In the genomic region with DNA sequence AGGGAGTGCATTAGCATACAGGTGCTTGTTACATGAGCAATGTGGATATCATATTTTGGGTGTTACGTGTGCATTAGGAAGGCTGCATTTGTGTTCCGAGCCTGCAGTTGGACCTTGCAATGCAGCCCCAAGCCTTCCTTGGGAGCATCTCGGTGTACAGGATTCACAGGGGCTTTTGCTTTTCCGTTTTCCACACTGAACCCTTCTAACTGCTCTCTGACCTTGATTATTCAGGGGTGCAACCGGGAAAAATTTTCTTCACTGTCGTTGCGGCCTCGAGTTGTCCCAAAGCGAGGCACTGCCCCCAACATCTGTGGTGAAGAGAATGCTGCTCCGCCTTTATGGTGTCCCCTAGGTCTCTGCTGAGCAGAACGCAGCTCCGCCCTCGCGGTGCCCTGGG, we compare ENCODE assay signal across 28 cellular contexts.
DNase-seq lines count a peak whose midpoint lies in the region; ATAC-seq and TF ChIP-seq lines count a peak whose summit lies in the region.
"Had no signal": no experiment of that assay in that cellular context is flagged by ENCODE, and none has a peak within 500 bp of the region (broad histone marks: within the 10 kb centered on the region; RNA-seq: fewer than 3 reads in every experiment).

No MANE protein-coding gene starts in this region.

- in situ Hi-C loops in ACHN (cut with HindIII; ENCODE audit: low pct_ligation_motif_present, low pct_unique_long_range_greater_than_20kb, low sequenced_read_pairs), result no loop called here

- WGBS in gastroesophageal sphincter (ENCODE audit: low coverage in 1 of 2), 2 donors, result 60 to 78% methylated on average over 1 to 13 of the region's 14 CpGs

- no peak overlapping the region for H3K4me3 Mint-ChIP-seq in activated CD8-positive, alpha-beta T cell treated with anti-CD3 and anti-CD28 coated beads, Interleukin-2, amount 10 ng/mL, durations not matched to agents 7 days and 5 days
- H3K4me3 Mint-ChIP-seq: activated T-cell treated with anti-CD3 and anti-CD28 coated beads, Interleukin-2, amount 50 U/mL, for 24 hours; IgD-negative memory B cell; memory B cell; naive B cell; type B pancreatic cell had no signal

- no peaks in the 10 kb centered on the region for H3K36me3 ChIP-seq in gastroesophageal sphincter
- H3K36me3 ChIP-seq: right lobe of liver had no signal

- no peak for TF ChIP-seq POLR2A in gastroesophageal sphincter (IDR thresholded peaks at IDR 0.05)

- no peaks in the 10 kb centered on the region for H3K36me3 Mint-ChIP-seq in activated CD8-positive, alpha-beta T cell treated with anti-CD3 and anti-CD28 coated beads, Interleukin-2, amount 10 ng/mL, durations not matched to agents 7 days and 5 days (ENCODE audit: low read depth)
- H3K36me3 Mint-ChIP-seq: IgD-negative memory B cell, memory B cell, naive B cell, type B pancreatic cell had no signal

- no peak overlapping the region for H3K27ac ChIP-seq in gastroesophageal sphincter
- H3K27ac ChIP-seq: right lobe of liver had no signal

- H3K27me3 ChIP-seq in gastroesophageal sphincter, result no peaks in the 10 kb centered on the region
- H3K27me3 ChIP-seq: right lobe of liver had no signal

- no peak overlapping the region for H3K4me3 ChIP-seq in Jurkat, Clone E6-1 (ENCODE audit: low read length)
- no peak overlapping the region for H3K4me3 ChIP-seq in gastroesophageal sphincter
- H3K4me3 ChIP-seq: right lobe of liver had no signal

- no peak for TF ChIP-seq EP300 in gastroesophageal sphincter (IDR thresholded peaks at IDR 0.05)

- H3K9me3 Mint-ChIP-seq in activated CD8-positive, alpha-beta T cell treated with anti-CD3 and anti-CD28 coated beads, Interleukin-2, amount 10 ng/mL, durations not matched to agents 7 days and 5 days (ENCODE audit: insufficient read depth), result peaks cover 4% of the 10 kb centered on the region
- H3K9me3 Mint-ChIP-seq: activated T-cell treated with anti-CD3 and anti-CD28 coated beads, Interleukin-2, amount 50 U/mL, for 24 hours; IgD-negative memory B cell; memory B cell; type B pancreatic cell had no signal

- DNase-seq in ACHN (peak; percentile 20), astrocyte of the hippocampus (ENCODE audit: low read depth, low spot score) (peak; percentile 31), iris pigment epithelial cell (ENCODE audit: low read depth) (peak; percentile 9), OCI-M1 (lab: John Stamatoyannopoulos, UW) (no peak)
- DNase-seq in Jurkat, Clone E6-1 (ENCODE audit: low read depth, low spot score), result peak; percentile 28
- DNase-seq in activated CD8-positive, alpha-beta T cell treated with anti-CD3 and anti-CD28 coated beads, Interleukin-2, amount 10 ng/mL, durations not matched to agents 7 days and 5 days, result no peak
- DNase-seq: activated CD8-positive, alpha-beta memory T cell treated with anti-CD3 and anti-CD28 coated beads for 24 hours; activated T-cell treated with anti-CD3 and anti-CD28 coated beads, Interleukin-2, amount 50 U/mL, for 24 hours; C1 segment of cervical spinal cord; effector CD8-positive, alpha-beta T cell; EL; erythroblast; H7; kidney glomerular epithelial cell; NCI-H1694; NCI-H82; right lobe of liver; SHP77; stimulated activated CD4-positive, alpha-beta T cell treated with anti-CD3 and anti-CD28 coated beads, Interleukin-15, amount 100 ng/mL, for 24 hours; stimulated activated CD8-positive, alpha-beta memory T cell treated with anti-CD3 and anti-CD28 coated beads, Interleukin-4, amount 100 ng/mL, for 48 hours; SW 1271 had no signal

- CTCF ChIA-PET in activated CD8-positive, alpha-beta T cell treated with anti-CD3 and anti-CD28 coated beads, Interleukin-2, amount 10 ng/mL, durations not matched to agents 7 days and 5 days (lab: Charles Lee), result no interaction called here

- no peaks in the 10 kb centered on the region for H3K27me3 Mint-ChIP-seq in activated CD8-positive, alpha-beta T cell treated with anti-CD3 and anti-CD28 coated beads, Interleukin-2, amount 10 ng/mL, durations not matched to agents 7 days and 5 days (ENCODE audit: low read depth)
- H3K27me3 Mint-ChIP-seq: IgD-negative memory B cell had no signal

- H3K9me3 ChIP-seq in gastroesophageal sphincter, result no peaks in the 10 kb centered on the region
- H3K9me3 ChIP-seq: right lobe of liver had no signal

- no peaks in the 10 kb centered on the region for H3K4me1 ChIP-seq in gastroesophageal sphincter
- H3K4me1 ChIP-seq: right lobe of liver had no signal

- POLR2A ChIA-PET in activated CD8-positive, alpha-beta T cell treated with anti-CD3 and anti-CD28 coated beads, Interleukin-2, amount 10 ng/mL, durations not matched to agents 7 days and 5 days (lab: Charles Lee), result no interaction called here

- ATAC-seq in gastroesophageal sphincter (no peak), HG02840 (IDR thresholded peaks at IDR 0.05; ENCODE audit: low FRiP score, unreplicated experiment) (no peak)
- ATAC-seq in activated CD8-positive, alpha-beta T cell treated with anti-CD3 and anti-CD28 coated beads, Interleukin-2, amount 10 ng/mL, durations not matched to agents 7 days and 5 days, result no peak
- ATAC-seq: activated CD4-positive, CD25-positive, alpha-beta regulatory T cell treated with anti-CD3 and anti-CD28 coated beads, Interleukin-2, amount 50 U/mL, for 24 hours; right lobe of liver had no signal

- no peaks in the 10 kb centered on the region for H3K4me1 Mint-ChIP-seq in activated CD8-positive, alpha-beta T cell treated with anti-CD3 and anti-CD28 coated beads, Interleukin-2, amount 10 ng/mL, durations not matched to agents 7 days and 5 days (ENCODE audit: low read depth)
- H3K4me1 Mint-ChIP-seq: IgD-negative memory B cell, memory B cell, naive B cell had no signal

- TF ChIP-seq CTCF in gastroesophageal sphincter (IDR thresholded peaks at IDR 0.05), result no peak

- no peak overlapping the region for H3K27ac Mint-ChIP-seq in activated CD8-positive, alpha-beta T cell treated with anti-CD3 and anti-CD28 coated beads, Interleukin-2, amount 10 ng/mL, durations not matched to agents 7 days and 5 days
- H3K27ac Mint-ChIP-seq: activated T-cell treated with anti-CD3 and anti-CD28 coated beads, Interleukin-2, amount 50 U/mL, for 24 hours; IgD-negative memory B cell; memory B cell; naive B cell; type B pancreatic cell had no signal

Comparison
In these comparisons a context has a peak if more than half of its experiments do, and no peak if none do; other contexts are left out.
1. DNase-seq: peak in ACHN (single experiment), Jurkat, Clone E6-1 (single experiment), astrocyte of the hippocampus (single experiment) and iris pigment epithelial cell (single experiment); none in activated CD8-positive, alpha-beta T cell treated with anti-CD3 and anti-CD28 coated beads, Interleukin-2, amount 10 ng/mL, durations not matched to agents 7 days and 5 days (single experiment) and OCI-M1 (single experiment).